ENCODE assay signal across 27 cellular contexts in the genomic region with DNA sequence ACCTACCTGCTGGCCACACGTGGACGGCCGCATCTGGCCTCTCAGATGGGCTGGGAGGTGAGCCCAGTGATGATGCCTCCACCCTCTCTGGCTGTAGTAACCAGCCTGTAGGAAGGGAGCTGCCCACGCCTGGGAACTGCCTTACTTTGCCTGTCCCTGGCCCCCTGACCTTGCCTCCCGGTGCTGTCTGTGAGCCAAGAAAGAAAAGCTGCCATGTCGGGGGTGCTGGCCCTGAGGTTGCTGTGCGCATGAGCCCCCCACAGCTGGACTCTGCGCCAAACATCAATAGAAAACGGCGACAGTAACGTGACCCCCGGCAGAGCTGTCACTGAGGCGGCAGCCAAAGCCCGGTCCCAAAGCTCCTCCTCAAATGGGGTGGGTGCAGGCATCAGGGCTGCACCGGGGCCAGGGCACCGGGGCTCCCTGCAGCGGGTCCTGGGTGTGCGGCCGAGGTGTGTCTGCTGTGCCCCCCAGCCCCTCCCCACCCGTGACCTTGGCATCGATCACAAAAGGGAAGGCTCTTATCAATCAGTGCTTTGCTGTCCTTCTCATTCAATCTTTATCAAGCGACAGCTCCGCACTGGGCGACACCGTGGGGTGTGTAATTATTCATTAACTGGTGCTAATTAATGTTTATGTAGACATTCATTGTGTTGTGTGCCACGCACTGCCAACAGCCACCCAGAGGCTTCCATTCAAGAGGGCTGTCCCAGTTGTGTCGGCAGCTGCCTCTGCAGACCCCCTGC. TPM values are rescaled to one million over a fixed set of nuclear protein-coding genes. Genes with fewer than 3 reads are reported as not detected.
DNase-seq lines count a peak whose midpoint lies in the region; ATAC-seq, FAIRE-seq and TF ChIP-seq lines count a peak whose summit lies in the region.
"Had no signal": no experiment of that assay in that cellular context is flagged by ENCODE, and none has a peak within 500 bp of the region (broad histone marks: within the 10 kb centered on the region; RNA-seq: fewer than 3 reads in every experiment).

No MANE protein-coding gene starts in this region.

- H3K27me3 Mint-ChIP-seq in activated CD8-positive, alpha-beta T cell treated with anti-CD3 and anti-CD28 coated beads for 36 hours: peaks cover 5% of the 10 kb centered on the region
- H3K27me3 Mint-ChIP-seq in activated CD8-positive, alpha-beta T cell treated with anti-CD3 and anti-CD28 coated beads, Interleukin-2, amount 10 ng/mL, durations not matched to agents 7 days and 5 days (ENCODE audit: low read depth): peaks cover 8% of the 10 kb centered on the region
- peaks cover 1 to 11% (median 5%) of the 10 kb centered on the region in 3 donors for H3K27me3 Mint-ChIP-seq in immature natural killer cell (ENCODE audit: low read depth in 3 of 3)

- TF ChIP-seq CTCF in activated CD8-positive, alpha-beta T cell treated with anti-CD3 and anti-CD28 coated beads for 36 hours (IDR thresholded peaks at IDR 0.05): no peak
- no peak for TF ChIP-seq CTCF in left ventricle myocardium inferior (IDR thresholded peaks at IDR 0.05; ENCODE audit: borderline replicate concordance)
- no peak for TF ChIP-seq CTCF in coronary artery (IDR thresholded peaks at IDR 0.05)

- H3K36me3 Mint-ChIP-seq in activated CD8-positive, alpha-beta T cell treated with anti-CD3 and anti-CD28 coated beads for 36 hours (ENCODE audit: low read depth): no peaks in the 10 kb centered on the region
- no peaks in the 10 kb centered on the region for H3K36me3 Mint-ChIP-seq in activated CD8-positive, alpha-beta T cell treated with anti-CD3 and anti-CD28 coated beads, Interleukin-2, amount 10 ng/mL, durations not matched to agents 7 days and 5 days (ENCODE audit: low read depth)
- no peaks in the 10 kb centered on the region for H3K36me3 Mint-ChIP-seq in immature natural killer cell

- DNase-seq in activated CD8-positive, alpha-beta T cell treated with anti-CD3 and anti-CD28 coated beads for 36 hours: peak; percentile 1
- DNase-seq in activated CD8-positive, alpha-beta T cell treated with anti-CD3 and anti-CD28 coated beads, Interleukin-2, amount 10 ng/mL, durations not matched to agents 7 days and 5 days: no peak
- DNase-seq in HTR-8/SVneo (ENCODE audit: insufficient read length, low spot score): no peak
- DNase-seq in left ventricle myocardium inferior: peak; percentile 6
- peak; percentile 41 for DNase-seq in retina
- no peak for DNase-seq in immature natural killer cell
- DNase-seq in coronary artery (ENCODE audit: low spot score): no peak
- DNase-seq in NK-92 (lab: John Stamatoyannopoulos, UW; ENCODE audit: unreplicated experiment): no peak
- DNase-seq: ACHN; activated CD4-positive, CD25-positive, alpha-beta regulatory T cell; activated CD8-positive, alpha-beta memory T cell treated with anti-CD3 and anti-CD28 coated beads for 24 hours; activated T-cell treated with anti-CD3 and anti-CD28 coated beads, Interleukin-2, amount 50 U/mL, for 1 hour; gastrocnemius medialis; hypothalamus; KG1; NCI-H1694; NCI-H524 treated with DMSO at 0.1 percent for 48 hours; stimulated activated CD4-positive, alpha-beta T cell treated with anti-CD3 and anti-CD28 coated beads, Interleukin-2, amount 100 ng/mL, for 48 hours; T1000 had no signal

- POLR2A ChIA-PET in activated CD8-positive, alpha-beta T cell treated with anti-CD3 and anti-CD28 coated beads for 36 hours (lab: Charles Lee): no interaction called here
- POLR2A ChIA-PET in activated CD8-positive, alpha-beta T cell treated with anti-CD3 and anti-CD28 coated beads, Interleukin-2, amount 10 ng/mL, durations not matched to agents 7 days and 5 days (lab: Charles Lee): interaction anchor here (2.1 kb wide), 1 partner anchor 10 kb away, joined by 7 read pairs; no protein-coding TSS in a partner anchor

- intact Hi-C loops in activated CD8-positive, alpha-beta T cell treated with anti-CD3 and anti-CD28 coated beads for 36 hours (cut with micrococcal nuclease): no loop called here
- intact Hi-C loops in left ventricle myocardium inferior (cut with micrococcal nuclease): no loop called here

- no peak for ATAC-seq in activated CD8-positive, alpha-beta T cell treated with anti-CD3 and anti-CD28 coated beads for 36 hours
- ATAC-seq in activated CD8-positive, alpha-beta T cell treated with anti-CD3 and anti-CD28 coated beads, Interleukin-2, amount 10 ng/mL, durations not matched to agents 7 days and 5 days: no peak
- ATAC-seq: gastrocnemius medialis; GM12878; stimulated activated memory B cell treated with anti-CD40 and anti-IgM and Interleukin-4, amounts not matched to agents 10 μg/mL and 1 μg/mL and 100 μg/mL, for 72 hours had no signal

- no peak overlapping the region for H3K27ac Mint-ChIP-seq in activated CD8-positive, alpha-beta T cell treated with anti-CD3 and anti-CD28 coated beads for 36 hours
- H3K27ac Mint-ChIP-seq in activated CD8-positive, alpha-beta T cell treated with anti-CD3 and anti-CD28 coated beads, Interleukin-2, amount 10 ng/mL, durations not matched to agents 7 days and 5 days: no peak overlapping the region
- no peak overlapping the region for H3K27ac Mint-ChIP-seq in immature natural killer cell
- H3K27ac Mint-ChIP-seq: dendritic cell treated with granulocyte-macrophage colony-stimulating factor and Interleukin-4, amounts not matched to agents 40 ng/mL and 50 ng/mL, for 4 days; stimulated activated memory B cell treated with anti-CD40 and anti-IgM and Interleukin-4, amounts not matched to agents 10 μg/mL and 1 μg/mL and 100 μg/mL, for 72 hours had no signal

- peak; percentile 44 for FAIRE-seq in HTR-8/SVneo (lab: Jason Lieb, UNC)
- FAIRE-seq: endometrium, GM12878, H1 had no signal

- peaks cover 12% of the 10 kb centered on the region for H3K4me1 Mint-ChIP-seq in activated CD8-positive, alpha-beta T cell treated with anti-CD3 and anti-CD28 coated beads for 36 hours (ENCODE audit: low read depth)
- H3K4me1 Mint-ChIP-seq in activated CD8-positive, alpha-beta T cell treated with anti-CD3 and anti-CD28 coated beads, Interleukin-2, amount 10 ng/mL, durations not matched to agents 7 days and 5 days (ENCODE audit: low read depth): peaks cover 16% of the 10 kb centered on the region
- peaks cover 14 to 18% of the 10 kb centered on the region in 2 donors for H3K4me1 Mint-ChIP-seq in immature natural killer cell

- H3K4me3 ChIP-seq in left ventricle myocardium inferior (no peak overlapping the region), coronary artery (no peak overlapping the region)
- H3K4me3 ChIP-seq: BLaER1, gastrocnemius medialis, GM12878, lung, thoracic aorta had no signal

- H3K4me1 ChIP-seq in left ventricle myocardium inferior: no peaks in the 10 kb centered on the region
- H3K4me1 ChIP-seq: gastrocnemius medialis had no signal

- H3K36me3 ChIP-seq in left ventricle myocardium inferior: no peaks in the 10 kb centered on the region
- H3K36me3 ChIP-seq: BLaER1, gastrocnemius medialis, thoracic aorta had no signal

- H3K27me3 ChIP-seq in left ventricle myocardium inferior (ENCODE audit: low read depth): peaks cover 90% of the 10 kb centered on the region
- H3K27me3 ChIP-seq: BLaER1 had no signal

- H3K27ac ChIP-seq in left ventricle myocardium inferior (replicated peaks): no peak overlapping the region
- H3K27ac ChIP-seq in coronary artery: no peak overlapping the region
- H3K27ac ChIP-seq: BLaER1, gastrocnemius medialis, thoracic aorta had no signal

- CTCF ChIA-PET in activated CD8-positive, alpha-beta T cell treated with anti-CD3 and anti-CD28 coated beads for 36 hours (lab: Charles Lee): no interaction called here
- CTCF ChIA-PET in activated CD8-positive, alpha-beta T cell treated with anti-CD3 and anti-CD28 coated beads, Interleukin-2, amount 10 ng/mL, durations not matched to agents 7 days and 5 days (lab: Charles Lee): interaction anchor here (0.8 to 1.0 kb wide), 2 partner anchors 10 to 17 kb away, joined by 3 to 4 read pairs; no protein-coding TSS in a partner anchor

- no peaks in the 10 kb centered on the region for H3K9me3 Mint-ChIP-seq in activated CD8-positive, alpha-beta T cell treated with anti-CD3 and anti-CD28 coated beads for 36 hours
- no peaks in the 10 kb centered on the region for H3K9me3 Mint-ChIP-seq in activated CD8-positive, alpha-beta T cell treated with anti-CD3 and anti-CD28 coated beads, Interleukin-2, amount 10 ng/mL, durations not matched to agents 7 days and 5 days (ENCODE audit: insufficient read depth)
- H3K9me3 Mint-ChIP-seq in immature natural killer cell: no peaks in the 10 kb centered on the region
- H3K9me3 Mint-ChIP-seq: dendritic cell treated with granulocyte-macrophage colony-stimulating factor and Interleukin-4, amounts not matched to agents 40 ng/mL and 50 ng/mL, for 4 days had no signal

- H3K9me3 ChIP-seq in left ventricle myocardium inferior (replicated peaks): no peaks in the 10 kb centered on the region
- H3K9me3 ChIP-seq: BLaER1, gastrocnemius medialis, thoracic aorta had no signal

- no peak overlapping the region for H3K4me3 Mint-ChIP-seq in activated CD8-positive, alpha-beta T cell treated with anti-CD3 and anti-CD28 coated beads for 36 hours
- no peak overlapping the region for H3K4me3 Mint-ChIP-seq in activated CD8-positive, alpha-beta T cell treated with anti-CD3 and anti-CD28 coated beads, Interleukin-2, amount 10 ng/mL, durations not matched to agents 7 days and 5 days
- no peak overlapping the region for H3K4me3 Mint-ChIP-seq in immature natural killer cell
- H3K4me3 Mint-ChIP-seq: dendritic cell treated with granulocyte-macrophage colony-stimulating factor and Interleukin-4, amounts not matched to agents 40 ng/mL and 50 ng/mL, for 4 days; stimulated activated memory B cell treated with anti-CD40 and anti-IgM and Interleukin-4, amounts not matched to agents 10 μg/mL and 1 μg/mL and 100 μg/mL, for 72 hours had no signal

RNA-seq across cellular contexts. Expression of a gene that starts 15.4 kb away (rescaled TPM):
- 1 to 10 TPM; 3.2 to 3.3 TPM for total RNA-seq in activated CD8-positive, alpha-beta T cell treated with anti-CD3 and anti-CD28 coated beads for 36 hours
- 1 to 10 TPM; 1.6 to 1.9 TPM for total RNA-seq in activated CD8-positive, alpha-beta T cell treated with anti-CD3 and anti-CD28 coated beads, Interleukin-2, amount 10 ng/mL, durations not matched to agents 7 days and 5 days
- total RNA-seq in left ventricle myocardium inferior: 0.91 TPM
- 1 to 10 TPM in 2 of 3 donors, under 1 TPM in 1; 0.66 to 1.7 (median 1.5) TPM for polyA plus RNA-seq in immature natural killer cell

Comparison
In these comparisons a context has a peak if more than half of its experiments do, and no peak if none do; other contexts are left out.
1. DNase-seq: peak in activated CD8-positive, alpha-beta T cell treated with anti-CD3 and anti-CD28 coated beads for 36 hours (single experiment), left ventricle myocardium inferior (single experiment) and retina (single experiment); none in activated CD8-positive, alpha-beta T cell treated with anti-CD3 and anti-CD28 coated beads, Interleukin-2, amount 10 ng/mL, durations not matched to agents 7 days and 5 days (single experiment), HTR-8/SVneo (single experiment), immature natural killer cell (0 of 3), coronary artery (single experiment) and NK-92 (single experiment).